Comparison of ENCODE assay signal across 26 cellular contexts in genomic region chr7:52936750-52937149, GRCh38.
"Had no signal": no experiment of that assay in that cellular context is flagged by ENCODE, and none has a peak within 500 bp of the region (broad histone marks: within the 10 kb centered on the region; RNA-seq: fewer than 3 reads in every experiment).

No MANE protein-coding gene starts in this region.

- H3K4me2 ChIP-seq: neural progenitor cell, smooth muscle cell had no signal

- H3K79me2 ChIP-seq: parathyroid adenoma had no signal

- DNase-seq: hippocampal formation; kidney glomerular epithelial cell; left cardiac atrium; left lung; lower lobe of right lung; mammary epithelial cell; mesenchymal stem cell; natural killer cell; nephron progenitor cell; occipital lobe; psoas muscle; right lobe of liver; stimulated activated CD4-positive, alpha-beta T cell treated with anti-CD3 and anti-CD28 coated beads, Interleukin-1b, Interleukin-23, amount 100 ng/mL, for 48 hours; stimulated activated CD4-positive, alpha-beta T cell treated with anti-CD3 and anti-CD28 coated beads, Interleukin-2, amount 100 ng/mL, for 48 hours; stimulated activated CD4-positive, alpha-beta T cell treated with anti-CD3 and anti-CD28 coated beads, Interleukin-4, amount 100 ng/mL, for 4 hours; stimulated activated CD8-positive, alpha-beta memory T cell treated with anti-CD3 and anti-CD28 coated beads, Interleukin-4, amount 100 ng/mL, for 48 hours; stimulated activated naive CD4-positive, alpha-beta T cell treated with Interleukin-2 at 50 U/mL for 16 hours; stimulated activated naive CD8-positive, alpha-beta T cell treated with anti-CD3 and anti-CD28 coated beads, Interleukin-15, amount 100 ng/mL, for 72 hours; substantia nigra; uterus had no signal

- H3K36me3 ChIP-seq: left lung, lower lobe of right lung, neural progenitor cell, neutrophil, right lobe of liver, tibial nerve, uterus had no signal

- H3K4me3 ChIP-seq: left lung, lower lobe of right lung, neural progenitor cell, psoas muscle, right lobe of liver, smooth muscle cell, tibial nerve, uterus had no signal

- H3K27me3 ChIP-seq: left lung, neural progenitor cell, neutrophil, right lobe of liver, tibial nerve, uterus had no signal

- H3K4me1 ChIP-seq: left lung, lower lobe of right lung, neural progenitor cell, parathyroid adenoma, psoas muscle, right lobe of liver, uterus had no signal

- H3K27ac ChIP-seq: left lung, lower lobe of right lung, neural progenitor cell, neutrophil, parathyroid adenoma, psoas muscle, right lobe of liver, tibial nerve, uterus had no signal

- H3K9ac ChIP-seq: neural progenitor cell, parathyroid adenoma had no signal

- ATAC-seq: left cardiac atrium; left lung; lower lobe of right lung; natural killer cell; psoas muscle; right lobe of liver; stimulated activated memory B cell treated with anti-CD40 and anti-IgM and Interleukin-4, amounts not matched to agents 10 μg/mL and 1 μg/mL and 100 μg/mL, for 72 hours; stimulated activated naive CD8-positive, alpha-beta T cell treated with anti-CD3 and anti-CD28 coated beads, Interleukin-15, amount 100 ng/mL, for 72 hours had no signal
